1 cellular context compared by ENCODE assay signal in the genomic region with DNA sequence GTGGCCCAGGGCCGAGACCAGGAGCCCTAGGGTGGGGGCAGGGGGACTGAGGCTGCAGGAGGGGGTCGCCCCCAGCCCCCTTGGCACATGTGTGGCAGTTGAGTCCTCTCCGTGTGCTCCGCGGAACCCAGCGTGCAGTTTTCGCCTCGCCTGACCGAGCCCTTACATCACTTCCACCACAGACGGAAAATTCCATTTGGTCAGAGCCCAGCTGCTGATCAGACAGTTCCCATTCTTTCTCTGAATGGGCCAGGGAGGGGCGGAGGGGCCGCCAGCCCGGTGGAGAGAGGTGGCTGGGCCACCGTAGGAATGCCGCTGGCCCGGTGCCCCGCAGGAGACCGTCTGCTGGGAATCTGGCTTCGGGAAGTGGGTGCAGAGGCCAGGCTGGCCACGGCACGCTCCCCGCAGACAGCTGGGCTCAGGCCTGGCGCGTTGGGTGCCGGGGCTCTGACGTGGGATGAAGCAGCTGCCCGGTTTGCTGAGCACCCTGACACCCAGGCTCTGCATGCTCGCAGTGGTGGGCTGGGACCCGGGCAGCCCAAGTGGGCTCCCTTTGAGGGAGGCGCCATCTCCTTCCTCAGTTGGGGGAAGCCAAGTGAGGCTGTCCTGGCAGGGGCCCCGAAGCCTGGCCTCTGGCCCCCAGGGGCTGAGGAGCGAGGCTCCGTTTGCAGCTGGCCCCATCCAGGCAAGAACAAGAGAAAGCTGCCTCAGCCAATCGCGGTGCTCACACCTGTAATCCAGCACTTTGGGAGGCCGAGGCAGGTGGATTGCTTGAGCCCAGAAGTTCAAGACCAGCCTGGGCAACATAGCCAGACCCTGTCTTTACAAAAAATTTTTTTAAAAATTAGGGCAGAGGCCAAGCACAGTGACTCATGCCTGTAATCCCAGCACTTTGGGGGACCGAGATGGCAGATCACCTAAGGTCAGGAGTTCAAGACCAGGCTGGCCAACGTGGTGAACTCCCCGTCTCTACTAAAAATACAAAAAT.
A peak's percentile ranks its signal among the peaks of the same experiment; 100 is the strongest.
TF ChIP-seq lines count a peak whose summit lies in the region.

No MANE protein-coding gene starts in this region.

TF ChIP-seq in HepG2, 621 proteins besides CTCF, POLR2A, EP300 and RAD21 (continued from another document and continues in another):
- TF ChIP-seq HMG20B (CRISPR knock-in tag; conservative IDR thresholded peaks at IDR 0.05) (no peak), ZBTB20 (CRISPR knock-in tag; IDR thresholded peaks at IDR 0.05; ENCODE audit: borderline replicate concordance, low read depth) (no peak), ZNF546 (CRISPR knock-in tag; conservative IDR thresholded peaks at IDR 0.05) (no peak), MAZ (IDR thresholded peaks at IDR 0.05; ENCODE audit: borderline replicate concordance, low read depth, low read length) (peak; percentile 62; the same call in 1 of the 2 replicates), MAZ (CRISPR knock-in tag; IDR thresholded peaks at IDR 0.05; ENCODE audit: low read depth) (peak; percentile 79), ZNF337 (CRISPR knock-in tag; IDR thresholded peaks at IDR 0.05; ENCODE audit: borderline replicate concordance, low read depth) (no peak), ZNF256 (CRISPR knock-in tag; conservative IDR thresholded peaks at IDR 0.05) (no peak), ZNF136 (CRISPR knock-in tag; IDR thresholded peaks at IDR 0.05; ENCODE audit: low read depth) (no peak), ZNF775 (CRISPR knock-in tag; IDR thresholded peaks at IDR 0.05; ENCODE audit: borderline replicate concordance) (no peak), NFKB2 (CRISPR knock-in tag; IDR thresholded peaks at IDR 0.05; ENCODE audit: borderline replicate concordance) (peak; percentile 73; the same call in 1 of the 2 replicates), RFX3 (CRISPR knock-in tag; IDR thresholded peaks at IDR 0.05) (no peak), ZSCAN22 (CRISPR knock-in tag; IDR thresholded peaks at IDR 0.05) (no peak), FOXK1 (CRISPR knock-in tag; IDR thresholded peaks at IDR 0.05; ENCODE audit: borderline replicate concordance, low read depth) (no peak), MIXL1 (CRISPR knock-in tag; IDR thresholded peaks at IDR 0.05) (no peak), SRF (IDR thresholded peaks at IDR 0.05; ENCODE audit: low read depth, low read length) (no peak), MLXIP (CRISPR knock-in tag; IDR thresholded peaks at IDR 0.05; ENCODE audit: borderline replicate concordance) (no peak), GMEB1 (CRISPR knock-in tag; IDR thresholded peaks at IDR 0.05; ENCODE audit: borderline replicate concordance) (no peak), ZNF549 (CRISPR knock-in tag; IDR thresholded peaks at IDR 0.05) (no peak), ZNF414 (CRISPR knock-in tag; IDR thresholded peaks at IDR 0.05) (no peak), TCF7L2 (IDR thresholded peaks at IDR 0.05; ENCODE audit: low read depth, low read length) (no peak), HNRNPH1 (optimal IDR thresholded peaks at IDR 0.05; ENCODE audit: low read depth, low read length) (no peak), FOXC1 (CRISPR knock-in tag; IDR thresholded peaks at IDR 0.05; ENCODE audit: borderline replicate concordance) (no peak), ELF3 (CRISPR knock-in tag; IDR thresholded peaks at IDR 0.05) (peak; percentile 54; the same call in 1 of the 2 replicates), ZSCAN25 (CRISPR knock-in tag; IDR thresholded peaks at IDR 0.05) (no peak), ZNF839 (CRISPR knock-in tag; IDR thresholded peaks at IDR 0.05; ENCODE audit: borderline replicate concordance) (no peak), ZKSCAN5 (CRISPR knock-in tag; IDR thresholded peaks at IDR 0.05) (no peak), PREB (CRISPR knock-in tag; IDR thresholded peaks at IDR 0.05) (no peak), KAT7 (CRISPR knock-in tag; IDR thresholded peaks at IDR 0.05; ENCODE audit: borderline replicate concordance) (peak; percentile 72), ZMAT3 (CRISPR knock-in tag; conservative IDR thresholded peaks at IDR 0.05) (no peak), ZNF33A (CRISPR knock-in tag; IDR thresholded peaks at IDR 0.05; ENCODE audit: borderline replicate concordance) (no peak), FOXM1 (CRISPR knock-in tag; IDR thresholded peaks at IDR 0.05) (no peak), SP2 (CRISPR knock-in tag; IDR thresholded peaks at IDR 0.05) (no peak), SRY (CRISPR knock-in tag; IDR thresholded peaks at IDR 0.05) (no peak), KDM1A (CRISPR knock-in tag; IDR thresholded peaks at IDR 0.05) (no peak), CSRNP2 (CRISPR knock-in tag; conservative IDR thresholded peaks at IDR 0.05; ENCODE audit: low read depth) (no peak), KDM4B (CRISPR knock-in tag; IDR thresholded peaks at IDR 0.05) (0 out of 2 replicates have a peak, but pooled peaks have one; percentile 40), ZNF329 (CRISPR knock-in tag; IDR thresholded peaks at IDR 0.05; ENCODE audit: low read depth) (no peak), MXD4 (CRISPR knock-in tag; IDR thresholded peaks at IDR 0.05) (0 out of 2 replicates have a peak, but pooled peaks have one; percentile 32), ZMAT5 (CRISPR knock-in tag; IDR thresholded peaks at IDR 0.05; ENCODE audit: borderline replicate concordance, low read depth) (no peak), ATF6 (CRISPR knock-in tag; conservative IDR thresholded peaks at IDR 0.05) (no peak), ZNF24 (IDR thresholded peaks at IDR 0.05) (no peak), NFIB (CRISPR knock-in tag; IDR thresholded peaks at IDR 0.05; ENCODE audit: borderline replicate concordance) (no peak), NCOA5 (CRISPR knock-in tag; IDR thresholded peaks at IDR 0.05) (no peak), ZBTB14 (CRISPR knock-in tag; IDR thresholded peaks at IDR 0.05) (no peak), ZBTB38 (CRISPR knock-in tag; IDR thresholded peaks at IDR 0.05) (peak; percentile 84), PAWR (CRISPR knock-in tag; IDR thresholded peaks at IDR 0.05; ENCODE audit: borderline replicate concordance) (no peak), NAIF1 (CRISPR knock-in tag; IDR thresholded peaks at IDR 0.05; ENCODE audit: borderline replicate concordance) (no peak), ZNF605 (CRISPR knock-in tag; IDR thresholded peaks at IDR 0.05) (no peak), ZNF75D (CRISPR knock-in tag; IDR thresholded peaks at IDR 0.05; ENCODE audit: borderline replicate concordance) (no peak), SMARCE1 (IDR thresholded peaks at IDR 0.05; ENCODE audit: borderline replicate concordance) (no peak), ZNF563 (CRISPR knock-in tag; IDR thresholded peaks at IDR 0.05) (no peak), ZNF20 (CRISPR knock-in tag; IDR thresholded peaks at IDR 0.05) (no peak)
- TF ChIP-seq, protein P1, sequence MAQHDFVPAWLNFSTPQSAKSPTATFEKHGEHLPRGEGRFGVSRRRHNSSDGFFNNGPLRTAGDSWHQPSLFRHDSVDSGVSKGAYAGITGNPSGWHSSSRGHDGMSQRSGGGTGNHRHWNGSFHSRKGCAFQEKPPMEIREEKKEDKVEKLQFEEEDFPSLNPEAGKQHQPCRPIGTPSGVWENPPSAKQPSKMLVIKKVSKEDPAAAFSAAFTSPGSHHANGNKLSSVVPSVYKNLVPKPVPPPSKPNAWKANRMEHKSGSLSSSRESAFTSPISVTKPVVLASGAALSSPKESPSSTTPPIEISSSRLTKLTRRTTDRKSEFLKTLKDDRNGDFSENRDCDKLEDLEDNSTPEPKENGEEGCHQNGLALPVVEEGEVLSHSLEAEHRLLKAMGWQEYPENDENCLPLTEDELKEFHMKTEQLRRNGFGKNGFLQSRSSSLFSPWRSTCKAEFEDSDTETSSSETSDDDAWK (CRISPR knock-in tag; IDR thresholded peaks at IDR 0.05): no peak
- TF ChIP-seq, protein P2, sequence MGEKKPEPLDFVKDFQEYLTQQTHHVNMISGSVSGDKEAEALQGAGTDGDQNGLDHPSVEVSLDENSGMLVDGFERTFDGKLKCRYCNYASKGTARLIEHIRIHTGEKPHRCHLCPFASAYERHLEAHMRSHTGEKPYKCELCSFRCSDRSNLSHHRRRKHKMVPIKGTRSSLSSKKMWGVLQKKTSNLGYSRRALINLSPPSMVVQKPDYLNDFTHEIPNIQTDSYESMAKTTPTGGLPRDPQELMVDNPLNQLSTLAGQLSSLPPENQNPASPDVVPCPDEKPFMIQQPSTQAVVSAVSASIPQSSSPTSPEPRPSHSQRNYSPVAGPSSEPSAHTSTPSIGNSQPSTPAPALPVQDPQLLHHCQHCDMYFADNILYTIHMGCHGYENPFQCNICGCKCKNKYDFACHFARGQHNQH (CRISPR knock-in tag; IDR thresholded peaks at IDR 0.05): peak; percentile 77; the same call in 1 of the 2 replicates
